ENCODE assay signal across 10 cellular contexts in genomic region chr12:75954076-75954475, GRCh38.
DNase-seq lines count a peak whose midpoint lies in the region; ATAC-seq and TF ChIP-seq lines count a peak whose summit lies in the region.
"Had no signal": no experiment of that assay in that cellular context is flagged by ENCODE, and none has a peak within 500 bp of the region (broad histone marks: within the 10 kb centered on the region; RNA-seq: fewer than 3 reads in every experiment).

No MANE protein-coding gene starts in this region.

- H3K27ac Mint-ChIP-seq in activated T-cell treated with anti-CD3 and anti-CD28 coated beads, Interleukin-2, amount 50 U/mL, for 24 hours, result peak overlapping the region; percentile 57
- H3K27ac Mint-ChIP-seq in naive thymus-derived CD8-positive, alpha-beta T cell, result no peak overlapping the region

- peaks cover 29% of the 10 kb centered on the region for H3K4me1 Mint-ChIP-seq in activated T-cell treated with anti-CD3 and anti-CD28 coated beads, Interleukin-2, amount 50 U/mL, for 24 hours (ENCODE audit: low read depth)
- H3K4me1 Mint-ChIP-seq in naive thymus-derived CD8-positive, alpha-beta T cell, result peaks cover 0 to 6% (median 4%) of the 10 kb centered on the region in 4 donors

- no peak for DNase-seq in activated T-cell treated with anti-CD3 and anti-CD28 coated beads, Interleukin-2, amount 50 U/mL, for 24 hours
- DNase-seq in activated T-cell treated with anti-CD3 and anti-CD28 coated beads, Interleukin-2, amount 50 U/mL, for 1 hour, result no peak
- DNase-seq in amniotic epithelial cell (ENCODE audit: low read depth) (peak; percentile 97), left ventricle myocardium superior (no peak), thyroid gland (peak in 1 of 2 donors; percentile 32), medulla oblongata (ENCODE audit: extremely low spot score) (no peak)
- no peak for DNase-seq in naive thymus-derived CD8-positive, alpha-beta T cell
- DNase-seq: Peyer's patch had no signal

- H3K9me3 Mint-ChIP-seq in activated T-cell treated with anti-CD3 and anti-CD28 coated beads, Interleukin-2, amount 50 U/mL, for 24 hours, result no peaks in the 10 kb centered on the region
- no peaks in the 10 kb centered on the region for H3K9me3 Mint-ChIP-seq in naive thymus-derived CD8-positive, alpha-beta T cell

- 45 to 52% methylated on average over 3 of the region's 3 CpGs for WGBS in thyroid gland, 2 donors

- peak overlapping the region in 2 of 3 donors; percentile 4 to 51 for H3K27ac ChIP-seq in thyroid gland
- H3K27ac ChIP-seq: BLaER1 had no signal

- intact Hi-C loops in left ventricle myocardium superior (cut with micrococcal nuclease), result no loop called here
- intact Hi-C loops in thyroid gland (cut with DNase I), result no loop called here

- H3K4me1 ChIP-seq in thyroid gland, result peaks cover 7 to 21% of the 10 kb centered on the region in 2 donors
- H3K4me1 ChIP-seq: BLaER1 had no signal

- no peaks in the 10 kb centered on the region for H3K27me3 ChIP-seq in thyroid gland
- H3K27me3 ChIP-seq: BLaER1, Peyer's patch had no signal

- H3K36me3 Mint-ChIP-seq in activated T-cell treated with anti-CD3 and anti-CD28 coated beads, Interleukin-2, amount 50 U/mL, for 24 hours (ENCODE audit: low read depth), result no peaks in the 10 kb centered on the region
- H3K36me3 Mint-ChIP-seq in naive thymus-derived CD8-positive, alpha-beta T cell, result no peaks in the 10 kb centered on the region

- TF ChIP-seq CTCF in thyroid gland (IDR thresholded peaks at IDR 0.05), result no peak

- no peak for TF ChIP-seq POLR2A in thyroid gland (IDR thresholded peaks at IDR 0.05)

- ATAC-seq in left ventricle myocardium superior, result peak; percentile 96
- ATAC-seq in naive thymus-derived CD8-positive, alpha-beta T cell, result no peak
- no peak for ATAC-seq in HG03039 (IDR thresholded peaks at IDR 0.05; ENCODE audit: unreplicated experiment)

- no peak overlapping the region for H3K4me3 ChIP-seq in thyroid gland (replicated peaks in 1 of 3)
- H3K4me3 ChIP-seq: BLaER1, Peyer's patch had no signal

- H3K36me3 ChIP-seq in thyroid gland, result no peaks in the 10 kb centered on the region
- H3K36me3 ChIP-seq: BLaER1, Peyer's patch had no signal

- H3K9me3 ChIP-seq in thyroid gland, result no peaks in the 10 kb centered on the region
- H3K9me3 ChIP-seq: BLaER1, Peyer's patch had no signal

- no peak overlapping the region for H3K4me3 Mint-ChIP-seq in activated T-cell treated with anti-CD3 and anti-CD28 coated beads, Interleukin-2, amount 50 U/mL, for 24 hours
- H3K4me3 Mint-ChIP-seq in naive thymus-derived CD8-positive, alpha-beta T cell, result no peak overlapping the region

- POLR2A ChIA-PET in naive thymus-derived CD8-positive, alpha-beta T cell (lab: Charles Lee), result no interaction called here

- H3K27me3 Mint-ChIP-seq in activated T-cell treated with anti-CD3 and anti-CD28 coated beads, Interleukin-2, amount 50 U/mL, for 24 hours, result no peaks in the 10 kb centered on the region
- no peaks in the 10 kb centered on the region for H3K27me3 Mint-ChIP-seq in naive thymus-derived CD8-positive, alpha-beta T cell
